In the genomic region with DNA sequence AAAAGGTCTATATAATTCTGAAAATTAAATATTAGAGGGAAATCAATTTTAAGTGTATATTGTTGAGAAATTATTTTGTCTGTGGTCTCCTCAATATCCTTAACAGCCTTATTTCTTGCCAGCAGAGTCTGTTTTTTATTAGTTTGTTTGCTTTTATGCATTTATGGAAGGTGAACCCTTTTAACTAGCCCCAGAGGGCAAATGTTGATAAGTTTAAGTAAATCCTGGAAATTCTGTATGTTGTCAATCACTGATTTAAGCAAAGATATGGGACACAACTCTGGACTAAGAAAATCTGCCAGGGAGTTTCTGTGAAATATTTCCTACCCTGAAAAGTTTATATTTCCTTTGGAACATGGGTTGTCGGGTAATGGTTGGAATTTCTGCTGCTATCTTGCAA, we compare ENCODE assay signal across 21 cellular contexts.
DNase-seq lines count a peak whose midpoint lies in the region; ATAC-seq, FAIRE-seq and TF ChIP-seq lines count a peak whose summit lies in the region.
"Had no signal": no experiment of that assay in that cellular context is flagged by ENCODE, and none has a peak within 500 bp of the region (broad histone marks: within the 10 kb centered on the region; RNA-seq: fewer than 3 reads in every experiment).

No MANE protein-coding gene starts in this region.

- DNase-seq in A549 (ENCODE audit: low read depth in 1 of 2, low spot score in 1 of 2) (no peak), adipocyte (ENCODE audit: low read depth) (peak; percentile 51), LoVo (ENCODE audit: low spot score) (no peak), NCI-H82 (lab: John Stamatoyannopoulos, UW) (no peak)
- DNase-seq in activated CD4-positive, CD25-positive, alpha-beta regulatory T cell treated with anti-CD3 and anti-CD28 coated beads, Interleukin-2, amount 50 U/mL, for 72 hours: no peak
- DNase-seq: ACHN; AML-193; BE2C; CD4-positive, alpha-beta T cell; CD8-positive, alpha-beta memory T cell; DMS 273 treated with DMSO at 0.1 percent for 48 hours; DMS79; EL; GDM1; GOT3 had no signal

- no peak overlapping the region for H3K9ac ChIP-seq in adipocyte (ENCODE audit: low read length)
- H3K9ac ChIP-seq: BLaER1 treated with 17β-estradiol and CSF1 and Interleukin-3, amounts not matched to agents 10 nM and 100 nM had no signal

- H3K9me3 ChIP-seq in A549 (no peaks in the 10 kb centered on the region), HEK293 (ENCODE audit: control insufficient read depth, insufficient read depth, low read depth, low read length) (no peaks in the 10 kb centered on the region), adipocyte (ENCODE audit: control insufficient read depth, low read length) (no peaks in the 10 kb centered on the region)
- H3K9me3 ChIP-seq: BE2C; BLaER1 treated with 17β-estradiol and CSF1 and Interleukin-3, amounts not matched to agents 10 nM and 100 nM; HAP-1 had no signal

- H3K27me3 ChIP-seq in adipocyte (replicated peaks; ENCODE audit: control insufficient read depth, insufficient read depth, low read length): no peaks in the 10 kb centered on the region
- H3K27me3 ChIP-seq: BE2C; BLaER1 treated with 17β-estradiol and CSF1 and Interleukin-3, amounts not matched to agents 10 nM and 100 nM had no signal

- H3K4me3 ChIP-seq in A549 (no peak overlapping the region), HEK293 (ENCODE audit: low read depth, low read length) (no peak overlapping the region), adipocyte (ENCODE audit: low read length) (no peak overlapping the region)
- H3K4me3 ChIP-seq: BLaER1 treated with 17β-estradiol and CSF1 and Interleukin-3, amounts not matched to agents 10 nM and 100 nM; GM12878; HAP-1 had no signal

- no peak overlapping the region for H3K4me2 ChIP-seq in A549
- H3K4me2 ChIP-seq: BLaER1 treated with 17β-estradiol and CSF1 and Interleukin-3, amounts not matched to agents 10 nM and 100 nM had no signal

- H3K27ac ChIP-seq in A549: no peak overlapping the region
- no peak overlapping the region for H3K27ac ChIP-seq in HEK293 (ENCODE audit: extremely low read depth, low read depth, low read length)
- H3K27ac ChIP-seq: BLaER1 treated with 17β-estradiol and CSF1 and Interleukin-3, amounts not matched to agents 10 nM and 100 nM had no signal

- TF ChIP-seq POLR2A in A549 (IDR thresholded peaks at IDR 0.05; ENCODE audit: low read length): no peak

- TF ChIP-seq CTCF in A549 (IDR thresholded peaks at IDR 0.05) (no peak), HEK293 (tag by site-specific recombination; IDR thresholded peaks at IDR 0.05) (no peak)

- FAIRE-seq in A549 (lab: Jason Lieb, UNC): no peak
- FAIRE-seq: A204.1, D721Med, GM12878 had no signal

- H3K4me1 ChIP-seq in A549 (peaks cover 15% of the 10 kb centered on the region), HEK293 (ENCODE audit: control insufficient read depth, insufficient read depth, low read length) (peaks cover 10% of the 10 kb centered on the region; the same call in 1 of the 2 replicates), adipocyte (ENCODE audit: control insufficient read depth, insufficient read depth, low read length) (peaks cover 11% of the 10 kb centered on the region)
- H3K4me1 ChIP-seq: BE2C had no signal

- ATAC-seq in A549: no peak
- ATAC-seq: GM12878 had no signal

- POLR2A ChIA-PET in A549 (lab: Yijun Ruan, JAX): no interaction called here
- POLR2A ChIA-PET in HEK293 (lab: Yijun Ruan, JAX): no interaction called here

- TF ChIP-seq EP300 in A549 (IDR thresholded peaks at IDR 0.05): no peak

- H3K36me3 ChIP-seq in HEK293 (ENCODE audit: control insufficient read depth in 2 of 2, insufficient read depth in 1 of 2, low read length in 2 of 2): no peaks in the 10 kb centered on the region
- H3K36me3 ChIP-seq in adipocyte (ENCODE audit: control insufficient read depth, insufficient read depth, low read length, severe bottlenecking): no peaks in the 10 kb centered on the region
- H3K36me3 ChIP-seq: BE2C; BLaER1 treated with 17β-estradiol and CSF1 and Interleukin-3, amounts not matched to agents 10 nM and 100 nM; HAP-1 had no signal

- CTCF ChIA-PET in A549 (lab: Yijun Ruan, JAX): no interaction called here
- CTCF ChIA-PET in HEK293 (lab: Yijun Ruan, JAX): interaction anchor here (0.6 kb wide), 1 partner anchor 11 kb away, joined by 5 read pairs; no protein-coding TSS in a partner anchor

- no peak for TF ChIP-seq RAD21 in A549 (conservative IDR thresholded peaks at IDR 0.05 in 1 of 2, IDR thresholded peaks at IDR 0.05 in 1 of 2)

- WGBS in A549 (ENCODE audit: missing lambda C conversion rate): 78% methylated on average over 1 of the region's 1 CpG

TF ChIP-seq in A549, 52 proteins besides CTCF, POLR2A, EP300 and RAD21:
- TF ChIP-seq CBX2 (IDR thresholded peaks at IDR 0.05; ENCODE audit: borderline replicate concordance, low read depth) (no peak), GATA3 (IDR thresholded peaks at IDR 0.05; ENCODE audit: borderline replicate concordance) (peak; percentile 22; the same call in 1 of the 2 replicates)
- TF ChIP-seq, protein P1, sequence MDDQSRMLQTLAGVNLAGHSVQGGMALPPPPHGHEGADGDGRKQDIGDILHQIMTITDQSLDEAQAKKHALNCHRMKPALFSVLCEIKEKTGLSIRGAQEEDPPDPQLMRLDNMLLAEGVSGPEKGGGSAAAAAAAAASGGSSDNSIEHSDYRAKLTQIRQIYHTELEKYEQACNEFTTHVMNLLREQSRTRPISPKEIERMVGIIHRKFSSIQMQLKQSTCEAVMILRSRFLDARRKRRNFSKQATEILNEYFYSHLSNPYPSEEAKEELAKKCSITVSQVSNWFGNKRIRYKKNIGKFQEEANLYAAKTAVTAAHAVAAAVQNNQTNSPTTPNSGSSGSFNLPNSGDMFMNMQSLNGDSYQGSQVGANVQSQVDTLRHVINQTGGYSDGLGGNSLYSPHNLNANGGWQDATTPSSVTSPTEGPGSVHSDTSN (IDR thresholded peaks at IDR 0.05): no peak

TF ChIP-seq in HEK293, 187 proteins besides CTCF, POLR2A, EP300 and RAD21:
- TF ChIP-seq, protein P2, sequence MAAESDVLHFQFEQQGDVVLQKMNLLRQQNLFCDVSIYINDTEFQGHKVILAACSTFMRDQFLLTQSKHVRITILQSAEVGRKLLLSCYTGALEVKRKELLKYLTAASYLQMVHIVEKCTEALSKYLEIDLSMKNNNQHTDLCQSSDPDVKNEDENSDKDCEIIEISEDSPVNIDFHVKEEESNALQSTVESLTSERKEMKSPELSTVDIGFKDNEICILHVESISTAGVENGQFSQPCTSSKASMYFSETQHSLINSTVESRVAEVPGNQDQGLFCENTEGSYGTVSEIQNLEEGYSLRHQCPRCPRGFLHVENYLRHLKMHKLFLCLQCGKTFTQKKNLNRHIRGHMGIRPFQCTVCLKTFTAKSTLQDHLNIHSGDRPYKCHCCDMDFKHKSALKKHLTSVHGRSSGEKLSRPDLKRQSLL (tag by site-specific recombination; IDR thresholded peaks at IDR 0.05): no peak
- 0 out of 2 replicates have a peak, but pooled peaks have one; percentile 18 for TF ChIP-seq TCF7L2 (IDR thresholded peaks at IDR 0.05; ENCODE audit: borderline replicate concordance, low read depth, low read length)
